ENCODE assay signal across 8 cellular contexts in genomic region chr5:141135030-141135717, GRCh38. TPM values are rescaled to one million over a fixed set of nuclear protein-coding genes. Genes with fewer than 3 reads are reported as not detected.
DNase-seq lines count a peak whose midpoint lies in the region; ATAC-seq and TF ChIP-seq lines count a peak whose summit lies in the region.

TSS of gene PCDHB5 (plus strand) at chr5:141135206. CDS start at chr5:141135435, 229 bp downstream.

- H3K4me3 ChIP-seq in brain microvascular endothelial cell (ENCODE audit: low read depth, low read length): no peak within 1 kb of the TSS

- no peaks in the 10 kb centered on the region for H3K27me3 ChIP-seq in brain microvascular endothelial cell (replicated peaks)

- DNase-seq in Daoy (ENCODE audit: low read depth) (peak; percentile 60), NCI-H1436 (lab: John Stamatoyannopoulos, UW) (peak; percentile 57), brain microvascular endothelial cell (no peak), lung microvascular endothelial cell (ENCODE audit: low read depth in 2 of 2) (peak; percentile 8 to 28), Kasumi-1 (lab: John Stamatoyannopoulos, UW) (no peak)
- no peak for DNase-seq in activated CD4-positive, CD25-positive, alpha-beta regulatory T cell (lab: John Stamatoyannopoulos, UW)

- TF ChIP-seq CTCF in brain microvascular endothelial cell (IDR thresholded peaks at IDR 0.05; ENCODE audit: low read depth, low read length, missing control alignments): peak; percentile 35

- no peak within 1 kb of the TSS for H3K27ac ChIP-seq in brain microvascular endothelial cell

- no peaks in the 10 kb centered on the region for H3K36me3 ChIP-seq in brain microvascular endothelial cell (replicated peaks)

- ATAC-seq in GM21423 (IDR thresholded peaks at IDR 0.05; ENCODE audit: unreplicated experiment) (no peak), HG02870 (IDR thresholded peaks at IDR 0.05; ENCODE audit: unreplicated experiment) (no peak)

- in situ Hi-C loops in brain microvascular endothelial cell (cut with HindIII; ENCODE audit: low pct_ligation_motif_present, low sequenced_read_pairs): no loop called here

RNA-seq across cellular contexts. Expression of gene PCDHB5, which starts in this region (rescaled TPM):
- total RNA-seq in Daoy (2014; rRNA removed; shearing (Covaris generic)): 20.6 and 21.7 TPM in 2 replicates
- total RNA-seq in lung microvascular endothelial cell: 0.87 and 1.8 TPM in 2 replicates

Comparison
In these comparisons a context has a peak if more than half of its experiments do, and no peak if none do; other contexts are left out.
1. DNase-seq: peak in Daoy (single experiment), NCI-H1436 (single experiment) and lung microvascular endothelial cell (2 of 2); none in brain microvascular endothelial cell (single experiment), activated CD4-positive, CD25-positive, alpha-beta regulatory T cell (0 of 4) and Kasumi-1 (0 of 2).